In the genomic region with DNA sequence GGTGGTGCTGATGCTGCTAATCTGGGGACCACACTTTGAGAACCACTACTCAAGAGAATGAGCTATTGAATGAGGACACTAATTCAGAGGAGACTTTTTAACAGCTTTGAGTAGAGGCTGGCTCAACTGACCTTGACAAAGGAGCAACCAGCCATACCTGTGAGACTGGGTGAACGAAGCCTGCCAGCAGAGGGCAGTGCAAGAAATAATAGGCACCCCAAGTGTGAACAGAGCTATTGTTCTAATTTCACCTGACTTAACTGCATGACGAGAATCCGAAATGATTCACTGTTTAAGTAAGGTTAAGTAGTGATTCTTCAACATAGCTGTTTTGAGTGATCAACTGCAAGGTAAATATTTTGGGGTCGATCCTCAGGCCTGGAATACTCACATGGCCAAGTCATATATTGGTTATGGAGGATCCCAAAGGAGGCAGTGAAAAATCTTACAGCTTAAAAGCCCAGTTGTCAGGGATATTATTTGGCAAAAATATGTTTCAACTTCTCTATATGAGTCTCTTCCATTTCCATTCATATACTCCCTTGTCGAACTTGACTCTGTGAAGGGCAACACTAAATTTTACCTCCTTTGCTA, we compare ENCODE assay signal across 8 cellular contexts.
A peak's percentile ranks its signal among the peaks of the same experiment; 100 is the strongest.
DNase-seq lines count a peak whose midpoint lies in the region; ATAC-seq and TF ChIP-seq lines count a peak whose summit lies in the region.

No MANE protein-coding gene starts in this region.

- no peaks in the 10 kb centered on the region for H3K36me3 ChIP-seq in psoas muscle (ENCODE audit: insufficient read depth in 1 of 2, low read depth in 1 of 2)

- no peaks in the 10 kb centered on the region for H3K27me3 ChIP-seq in psoas muscle (ENCODE audit: insufficient read depth in 3 of 3, low read length in 2 of 3)

- H3K27me3 Mint-ChIP-seq in activated CD4-positive, alpha-beta memory T cell treated with anti-CD3 and anti-CD28 coated beads for 36 hours = no peaks in the 10 kb centered on the region

- no peaks in the 10 kb centered on the region for H3K9me3 Mint-ChIP-seq in activated CD4-positive, alpha-beta memory T cell treated with anti-CD3 and anti-CD28 coated beads for 36 hours

- no peak overlapping the region for H3K4me3 Mint-ChIP-seq in activated CD4-positive, alpha-beta memory T cell treated with anti-CD3 and anti-CD28 coated beads for 36 hours

- CTCF ChIA-PET in activated CD4-positive, alpha-beta memory T cell treated with anti-CD3 and anti-CD28 coated beads for 36 hours (lab: Charles Lee) = interaction anchor here (0.6 to 4.1 kb wide), 17 partner anchors 10 to 1001 kb away, joined by 3 to 38 read pairs (median 4); no protein-coding TSS in a partner anchor

- no peak overlapping the region for H3K27ac Mint-ChIP-seq in activated CD4-positive, alpha-beta memory T cell treated with anti-CD3 and anti-CD28 coated beads for 36 hours

- no peaks in the 10 kb centered on the region for H3K36me3 Mint-ChIP-seq in activated CD4-positive, alpha-beta memory T cell treated with anti-CD3 and anti-CD28 coated beads for 36 hours

- H3K9me3 ChIP-seq in psoas muscle = no peaks in the 10 kb centered on the region

- no peak overlapping the region for H3K27ac ChIP-seq in psoas muscle

- WGBS in psoas muscle, 3 donors = 70 to 76% (median 72%) methylated on average over 5 of the region's 5 CpGs

- no peaks in the 10 kb centered on the region for H3K4me1 ChIP-seq in psoas muscle

- POLR2A ChIA-PET in activated CD4-positive, alpha-beta memory T cell treated with anti-CD3 and anti-CD28 coated beads for 36 hours (lab: Charles Lee) = interaction anchor here (0.6 kb wide), 1 partner anchor 114 kb away, joined by 3 read pairs; no protein-coding TSS in a partner anchor

- H3K4me3 ChIP-seq in foreskin fibroblast (ENCODE audit: low read depth in 1 of 2, low read length in 2 of 2) (no peak overlapping the region), psoas muscle (no peak overlapping the region)

- ATAC-seq in psoas muscle = peak; percentile 30 to 91 (median 69)

- TF ChIP-seq CTCF in foreskin fibroblast (IDR thresholded peaks at IDR 0.05; ENCODE audit: low read depth, low read length) = peak; percentile 38
- TF ChIP-seq CTCF in psoas muscle (IDR thresholded peaks at IDR 0.05) = peak; percentile 42

- intact Hi-C loops in activated CD4-positive, alpha-beta memory T cell treated with anti-CD3 and anti-CD28 coated beads for 36 hours (cut with micrococcal nuclease) = no loop called here
- intact Hi-C loops in psoas muscle (cut with DNase I) = loop anchor here (5.0 kb wide), 2 partner anchors 551 to 571 kb away; partner anchors contain the start of gene MARCKS (in 1 of the 2)

- peak; percentile 8 to 51 for DNase-seq in NOMO-1 (lab: John Stamatoyannopoulos, UW; ENCODE audit: unreplicated experiment in 2 of 2)
- DNase-seq in NOMO-1 treated with dmso at 0.1 percent for 144 hours (lab: John Stamatoyannopoulos, UW; ENCODE audit: unreplicated experiment) = no peak
- DNase-seq in H4 (ENCODE audit: low spot score) = peak; percentile 33
- DNase-seq in Kasumi-1 (lab: John Stamatoyannopoulos, UW) = peak; percentile 27 to 31
- DNase-seq in activated CD4-positive, alpha-beta memory T cell treated with anti-CD3 and anti-CD28 coated beads for 36 hours = peak; percentile 60
- DNase-seq in foreskin fibroblast = peak in 1 of 2 donors; percentile 14
- peak; percentile 44 to 70 for DNase-seq in psoas muscle
- DNase-seq in NCI-H2081 treated with DMSO at 0.1 percent for 48 hours (lab: John Stamatoyannopoulos, UW) = no peak

- no peaks in the 10 kb centered on the region for H3K4me1 Mint-ChIP-seq in activated CD4-positive, alpha-beta memory T cell treated with anti-CD3 and anti-CD28 coated beads for 36 hours (ENCODE audit: low read depth)

Comparison
In these comparisons a context has a peak if more than half of its experiments do, and no peak if none do; other contexts are left out.
1. DNase-seq: peak in NOMO-1 (2 of 2), H4 (single experiment), Kasumi-1 (2 of 2), activated CD4-positive, alpha-beta memory T cell treated with anti-CD3 and anti-CD28 coated beads for 36 hours (single experiment) and psoas muscle (2 of 2); none in NOMO-1 treated with dmso at 0.1 percent for 144 hours (single experiment) and NCI-H2081 treated with DMSO at 0.1 percent for 48 hours (single experiment).